ENCODE assay signal across 18 cellular contexts in genomic region chr21:39319251-39319756, GRCh38. TPM values are rescaled to one million over a fixed set of nuclear protein-coding genes. Genes with fewer than 3 reads are reported as not detected.
A peak's percentile ranks its signal among the peaks of the same experiment; 100 is the strongest.
DNase-seq lines count a peak whose midpoint lies in the region; ATAC-seq and TF ChIP-seq lines count a peak whose summit lies in the region.
"Had no signal": no experiment of that assay in that cellular context is flagged by ENCODE, and none has a peak within 500 bp of the region (broad histone marks: within the 10 kb centered on the region; RNA-seq: fewer than 3 reads in every experiment).

No MANE protein-coding gene starts in this region.

- H3K27ac Mint-ChIP-seq in mesothelial cell of epicardium, result peak overlapping the region; percentile 28
- no peak overlapping the region for H3K27ac Mint-ChIP-seq in natural killer cell treated with Interleukin-12 subunit alpha and Interleukin-12 subunit beta and Interleukin-15 and Interleukin-18, amount 100 ng/mL, for 72 hours
- H3K27ac Mint-ChIP-seq: immature natural killer cell had no signal

- peak overlapping the region; percentile 51 for H3K27ac ChIP-seq in upper lobe of right lung
- H3K27ac ChIP-seq: adrenal gland, colonic mucosa had no signal

- peak; percentile 32 for DNase-seq in NCI-H510A treated with DMSO at 0.1 percent for 48 hours (lab: John Stamatoyannopoulos, UW)
- no peak for DNase-seq in NCI-H510A (lab: John Stamatoyannopoulos, UW)
- DNase-seq in fibroblast of villous mesenchyme (ENCODE audit: low read depth), result peak; percentile 55
- DNase-seq in mesothelial cell of epicardium (ENCODE audit: low spot score in 2 of 2, unreplicated experiment in 2 of 2), result no peak
- DNase-seq in upper lobe of right lung, result no peak
- DNase-seq in midbrain (lab: John Stamatoyannopoulos, UW), result no peak
- DNase-seq in natural killer cell treated with Interleukin-12 subunit alpha and Interleukin-12 subunit beta and Interleukin-15 and Interleukin-18, amount 100 ng/mL, for 72 hours (ENCODE audit: low spot score), result no peak
- DNase-seq: activated CD4-positive, alpha-beta T cell treated with anti-CD3 and anti-CD28 coated beads for 1 hour; activated T-cell treated with anti-CD3 and anti-CD28 coated beads for 4 hours; colonic mucosa; COR-L47; immature natural killer cell; NCI-H1048; NCI-H345; T-cell had no signal

- H3K4me1 Mint-ChIP-seq in mesothelial cell of epicardium, result peaks cover 23% of the 10 kb centered on the region
- peaks cover 14 to 17% of the 10 kb centered on the region in 2 donors for H3K4me1 Mint-ChIP-seq in natural killer cell treated with Interleukin-12 subunit alpha and Interleukin-12 subunit beta and Interleukin-15 and Interleukin-18, amount 100 ng/mL, for 72 hours (ENCODE audit: low read depth in 2 of 2)

- intact Hi-C loops in upper lobe of right lung (cut with DNase I), result loop anchor here (10.0 kb wide), 1 partner anchor 65 kb away; a partner anchor contains a TSS

- no peaks in the 10 kb centered on the region for H3K27me3 ChIP-seq in upper lobe of right lung
- H3K27me3 ChIP-seq: adrenal gland, colonic mucosa had no signal

- no peak for TF ChIP-seq CTCF in fibroblast of villous mesenchyme (IDR thresholded peaks at IDR 0.05; ENCODE audit: insufficient read depth, low read depth, low read length)
- TF ChIP-seq CTCF in mesothelial cell of epicardium (IDR thresholded peaks at IDR 0.05; ENCODE audit: unreplicated experiment), result no peak
- no peak for TF ChIP-seq CTCF in upper lobe of right lung (IDR thresholded peaks at IDR 0.05)

- H3K36me3 ChIP-seq in upper lobe of right lung, result no peaks in the 10 kb centered on the region
- H3K36me3 ChIP-seq: adrenal gland, colonic mucosa had no signal

- H3K4me3 ChIP-seq in fibroblast of villous mesenchyme (ENCODE audit: low read depth, low read length) (no peak overlapping the region), upper lobe of right lung (no peak overlapping the region)
- H3K4me3 ChIP-seq: adrenal gland, colonic mucosa, skin epidermis had no signal

- no peaks in the 10 kb centered on the region for H3K9me3 ChIP-seq in upper lobe of right lung
- H3K9me3 ChIP-seq: adrenal gland, colonic mucosa had no signal

- peaks cover 11% of the 10 kb centered on the region for H3K4me1 ChIP-seq in upper lobe of right lung
- H3K4me1 ChIP-seq: colonic mucosa had no signal

- no peaks in the 10 kb centered on the region for H3K27me3 Mint-ChIP-seq in mesothelial cell of epicardium (ENCODE audit: low read depth)
- peaks cover 0 to 7% of the 10 kb centered on the region in 2 donors for H3K27me3 Mint-ChIP-seq in natural killer cell treated with Interleukin-12 subunit alpha and Interleukin-12 subunit beta and Interleukin-15 and Interleukin-18, amount 100 ng/mL, for 72 hours
- H3K27me3 Mint-ChIP-seq: T-cell had no signal

- no peaks in the 10 kb centered on the region for H3K36me3 Mint-ChIP-seq in mesothelial cell of epicardium
- no peaks in the 10 kb centered on the region for H3K36me3 Mint-ChIP-seq in natural killer cell treated with Interleukin-12 subunit alpha and Interleukin-12 subunit beta and Interleukin-15 and Interleukin-18, amount 100 ng/mL, for 72 hours
- H3K36me3 Mint-ChIP-seq: T-cell had no signal

- peak; percentile 17 for ATAC-seq in upper lobe of right lung
- ATAC-seq in natural killer cell treated with Interleukin-12 subunit alpha and Interleukin-12 subunit beta and Interleukin-15 and Interleukin-18, amount 100 ng/mL, for 72 hours, result no peak
- no peak for ATAC-seq in HG02623 (IDR thresholded peaks at IDR 0.05; ENCODE audit: unreplicated experiment)
- ATAC-seq: T-cell had no signal

- no peak overlapping the region for H3K4me3 Mint-ChIP-seq in mesothelial cell of epicardium
- no peak overlapping the region for H3K4me3 Mint-ChIP-seq in natural killer cell treated with Interleukin-12 subunit alpha and Interleukin-12 subunit beta and Interleukin-15 and Interleukin-18, amount 100 ng/mL, for 72 hours
- H3K4me3 Mint-ChIP-seq: immature natural killer cell, T-cell had no signal

- no peaks in the 10 kb centered on the region for H3K9me3 Mint-ChIP-seq in mesothelial cell of epicardium
- no peaks in the 10 kb centered on the region for H3K9me3 Mint-ChIP-seq in natural killer cell treated with Interleukin-12 subunit alpha and Interleukin-12 subunit beta and Interleukin-15 and Interleukin-18, amount 100 ng/mL, for 72 hours
- H3K9me3 Mint-ChIP-seq: immature natural killer cell, T-cell had no signal

RNA-seq across cellular contexts. Expression of gene BRWD1, which starts 5.9 kb away (rescaled TPM):
- total RNA-seq in fibroblast of villous mesenchyme (48.6 and 75.6 TPM in 2 replicates), mesothelial cell of epicardium (64.6 to 65.9 TPM (median 65.6 TPM) in 3 replicates), upper lobe of right lung (40.5 TPM)
- total RNA-seq in natural killer cell treated with Interleukin-12 subunit alpha and Interleukin-12 subunit beta and Interleukin-15 and Interleukin-18, amount 100 ng/mL, for 72 hours, result 10 to 100 TPM; 31.8 to 46.8 TPM

RNA-seq across cellular contexts. Expression of gene HMGN1, which starts 29.6 kb away (rescaled TPM):
- total RNA-seq in fibroblast of villous mesenchyme (177 and 255 TPM in 2 replicates), mesothelial cell of epicardium (459 to 483 TPM (median 479 TPM) in 3 replicates), upper lobe of right lung (170 TPM)
- total RNA-seq in natural killer cell treated with Interleukin-12 subunit alpha and Interleukin-12 subunit beta and Interleukin-15 and Interleukin-18, amount 100 ng/mL, for 72 hours, result 100 to 1,000 TPM; 229 to 323 TPM

Comparison
In these comparisons a context has a peak if more than half of its experiments do, and no peak if none do; other contexts are left out.
1. DNase-seq: peak in NCI-H510A treated with DMSO at 0.1 percent for 48 hours (single experiment) and fibroblast of villous mesenchyme (single experiment); none in NCI-H510A (single experiment), mesothelial cell of epicardium (0 of 2), upper lobe of right lung (single experiment), midbrain (single experiment) and natural killer cell treated with Interleukin-12 subunit alpha and Interleukin-12 subunit beta and Interleukin-15 and Interleukin-18, amount 100 ng/mL, for 72 hours (single experiment).